1 cellular context compared by ENCODE assay signal in the genomic region with DNA sequence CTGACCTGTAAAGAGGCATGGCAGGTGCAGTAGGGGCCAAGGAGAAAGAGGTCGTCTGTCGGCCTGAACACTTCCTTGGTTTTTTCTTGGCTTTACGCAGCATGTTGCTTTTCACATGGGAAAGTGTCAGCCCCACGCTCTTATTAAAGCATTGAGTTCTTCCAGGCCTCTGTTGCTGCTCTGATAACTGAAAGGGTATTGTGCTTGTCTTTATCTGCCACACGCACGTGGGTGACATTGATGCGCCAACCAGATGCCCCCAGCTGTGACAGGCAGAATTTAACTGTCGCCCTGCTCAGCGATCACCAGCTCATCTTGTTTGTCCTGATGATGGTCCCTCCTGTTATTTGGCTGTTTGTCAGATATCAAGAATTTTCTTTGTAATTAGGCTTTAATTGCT.
TF ChIP-seq lines count a peak whose summit lies in the region.

No MANE protein-coding gene starts in this region.

TF ChIP-seq in K562, 482 proteins besides CTCF, POLR2A, EP300 and RAD21 (continued from another document):
- TF ChIP-seq ZBTB2 (IDR thresholded peaks at IDR 0.05) (peak; percentile 72), FOXM1 (IDR thresholded peaks at IDR 0.05; ENCODE audit: low read depth) (peak; percentile 48; the same call in 1 of the 2 replicates), FOXM1 (CRISPR knock-in tag; IDR thresholded peaks at IDR 0.05; ENCODE audit: low read depth) (no peak), MYC (IDR thresholded peaks at IDR 0.05; ENCODE audit: low read depth, low read length) (peak; percentile 64; the same call in 1 of the 2 replicates), MYC (CRISPR knock-in tag; IDR thresholded peaks at IDR 0.05; ENCODE audit: borderline replicate concordance, low read depth) (no peak), MYNN (IDR thresholded peaks at IDR 0.05) (peak; percentile 91), MYNN (CRISPR knock-in tag; IDR thresholded peaks at IDR 0.05) (no peak), MECOM (CRISPR knock-in tag; IDR thresholded peaks at IDR 0.05) (peak; percentile 61; the same call in 1 of the 2 replicates), ATF1 (CRISPR knock-in tag; IDR thresholded peaks at IDR 0.05) (no peak), ATF1 (tag; IDR thresholded peaks at IDR 0.05) (0 out of 2 replicates have a peak, but pooled peaks have one; percentile 23)
- TF ChIP-seq, protein P1, sequence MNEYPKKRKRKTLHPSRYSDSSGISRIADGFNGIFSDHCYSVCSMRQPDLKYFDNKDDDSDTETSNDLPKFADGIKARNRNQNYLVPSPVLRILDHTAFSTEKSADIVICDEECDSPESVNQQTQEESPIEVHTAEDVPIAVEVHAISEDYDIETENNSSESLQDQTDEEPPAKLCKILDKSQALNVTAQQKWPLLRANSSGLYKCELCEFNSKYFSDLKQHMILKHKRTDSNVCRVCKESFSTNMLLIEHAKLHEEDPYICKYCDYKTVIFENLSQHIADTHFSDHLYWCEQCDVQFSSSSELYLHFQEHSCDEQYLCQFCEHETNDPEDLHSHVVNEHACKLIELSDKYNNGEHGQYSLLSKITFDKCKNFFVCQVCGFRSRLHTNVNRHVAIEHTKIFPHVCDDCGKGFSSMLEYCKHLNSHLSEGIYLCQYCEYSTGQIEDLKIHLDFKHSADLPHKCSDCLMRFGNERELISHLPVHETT (CRISPR knock-in tag; conservative IDR thresholded peaks at IDR 0.05 in 1 of 2, IDR thresholded peaks at IDR 0.05 in 1 of 2): peak in 1 of 2 experiments; percentile 72; a peak in 1 of 4 replicates
- TF ChIP-seq, protein P2, sequence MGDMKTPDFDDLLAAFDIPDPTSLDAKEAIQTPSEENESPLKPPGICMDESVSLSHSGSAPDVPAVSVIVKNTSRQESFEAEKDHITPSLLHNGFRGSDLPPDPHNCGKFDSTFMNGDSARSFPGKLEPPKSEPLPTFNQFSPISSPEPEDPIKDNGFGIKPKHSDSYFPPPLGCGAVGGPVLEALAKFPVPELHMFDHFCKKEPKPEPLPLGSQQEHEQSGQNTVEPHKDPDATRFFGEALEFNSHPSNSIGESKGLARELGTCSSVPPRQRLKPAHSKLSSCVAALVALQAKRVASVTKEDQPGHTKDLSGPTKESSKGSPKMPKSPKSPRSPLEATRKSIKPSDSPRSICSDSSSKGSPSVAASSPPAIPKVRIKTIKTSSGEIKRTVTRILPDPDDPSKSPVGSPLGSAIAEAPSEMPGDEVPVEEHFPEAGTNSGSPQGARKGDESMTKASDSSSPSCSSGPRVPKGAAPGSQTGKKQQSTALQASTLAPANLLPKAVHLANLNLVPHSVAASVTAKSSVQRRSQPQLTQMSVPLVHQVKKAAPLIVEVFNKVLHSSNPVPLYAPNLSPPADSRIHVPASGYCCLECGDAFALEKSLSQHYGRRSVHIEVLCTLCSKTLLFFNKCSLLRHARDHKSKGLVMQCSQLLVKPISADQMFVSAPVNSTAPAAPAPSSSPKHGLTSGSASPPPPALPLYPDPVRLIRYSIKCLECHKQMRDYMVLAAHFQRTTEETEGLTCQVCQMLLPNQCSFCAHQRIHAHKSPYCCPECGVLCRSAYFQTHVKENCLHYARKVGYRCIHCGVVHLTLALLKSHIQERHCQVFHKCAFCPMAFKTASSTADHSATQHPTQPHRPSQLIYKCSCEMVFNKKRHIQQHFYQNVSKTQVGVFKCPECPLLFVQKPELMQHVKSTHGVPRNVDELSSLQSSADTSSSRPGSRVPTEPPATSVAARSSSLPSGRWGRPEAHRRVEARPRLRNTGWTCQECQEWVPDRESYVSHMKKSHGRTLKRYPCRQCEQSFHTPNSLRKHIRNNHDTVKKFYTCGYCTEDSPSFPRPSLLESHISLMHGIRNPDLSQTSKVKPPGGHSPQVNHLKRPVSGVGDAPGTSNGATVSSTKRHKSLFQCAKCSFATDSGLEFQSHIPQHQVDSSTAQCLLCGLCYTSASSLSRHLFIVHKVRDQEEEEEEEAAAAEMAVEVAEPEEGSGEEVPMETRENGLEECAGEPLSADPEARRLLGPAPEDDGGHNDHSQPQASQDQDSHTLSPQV (IDR thresholded peaks at IDR 0.05): peak; percentile 54
TF ChIP-seq in K562: peak in this region for 76.
